Comparison of ENCODE assay signal across 9 cellular contexts in the genomic region with DNA sequence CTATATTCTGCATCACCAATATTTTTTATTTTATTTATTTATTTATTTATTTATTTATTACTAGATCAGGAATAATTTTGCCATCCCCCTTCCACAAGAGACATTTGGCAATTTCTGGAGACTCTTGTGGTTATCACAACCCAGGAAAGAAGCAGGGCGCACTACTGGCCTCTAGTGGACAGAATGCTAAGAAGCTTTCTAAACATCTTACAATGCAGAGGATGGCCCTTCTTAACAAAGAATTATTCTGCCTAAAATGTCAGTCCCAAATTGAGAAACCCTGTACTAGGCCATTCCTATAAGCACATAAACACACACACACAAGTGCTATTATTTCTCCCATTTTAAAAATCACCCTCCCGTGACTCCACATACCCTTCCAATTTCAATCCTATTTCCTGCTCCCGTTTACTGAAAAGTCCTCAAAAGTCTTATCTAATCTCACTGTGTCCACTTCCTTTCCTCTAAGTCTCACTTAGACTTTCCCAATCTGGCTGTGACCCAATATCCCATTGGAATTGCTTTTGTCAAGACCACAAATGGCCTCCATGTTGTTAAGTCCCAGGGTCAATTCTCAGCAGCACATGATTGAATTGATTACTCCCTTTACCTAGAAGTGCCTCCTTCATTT. TPM values are rescaled to one million over a fixed set of nuclear protein-coding genes. Genes with fewer than 3 reads are reported as not detected.
A peak's percentile ranks its signal among the peaks of the same experiment; 100 is the strongest.
DNase-seq lines count a peak whose midpoint lies in the region; ATAC-seq, FAIRE-seq and TF ChIP-seq lines count a peak whose summit lies in the region.
"Had no signal": no experiment of that assay in that cellular context is flagged by ENCODE, and none has a peak within 500 bp of the region (broad histone marks: within the 10 kb centered on the region; RNA-seq: fewer than 3 reads in every experiment).

No MANE protein-coding gene starts in this region.

- no peak for FAIRE-seq in GM12878 (lab: Jason Lieb, UNC)

- no peaks in the 10 kb centered on the region for H3K36me3 Mint-ChIP-seq in T-helper 2 cell treated with Interferon-gamma antibody and Interleukin-4, amounts not matched to agents 5 μg/mL and 100 μg/mL, for 36 hours (ENCODE audit: low read depth)

- H3K4me3 ChIP-seq in GM12878 = no peak overlapping the region
- H3K4me3 ChIP-seq: BLaER1 treated with 17β-estradiol and CSF1 and Interleukin-3, amounts not matched to agents 10 nM and 100 nM had no signal

- H3K27ac Mint-ChIP-seq in T-helper 2 cell treated with Interferon-gamma antibody and Interleukin-4, amounts not matched to agents 5 μg/mL and 100 μg/mL, for 36 hours = no peak overlapping the region

- WGBS in GM12878 (ENCODE audit: insufficient coverage, insufficient replicate concordance, low lambda C conversion rate, missing lambda C conversion rate) = 30% methylated on average over 3 of the region's 3 CpGs

- H3K27ac ChIP-seq in GM12878 (ENCODE audit: control insufficient read depth, insufficient read depth) = no peak overlapping the region
- H3K27ac ChIP-seq: BLaER1 treated with 17β-estradiol and CSF1 and Interleukin-3, amounts not matched to agents 10 nM and 100 nM had no signal

- H3K27me3 Mint-ChIP-seq in T-helper 2 cell treated with Interferon-gamma antibody and Interleukin-4, amounts not matched to agents 5 μg/mL and 100 μg/mL, for 36 hours (ENCODE audit: low read depth) = peaks cover 4% of the 10 kb centered on the region

- no peaks in the 10 kb centered on the region for H3K36me3 ChIP-seq in GM12878 (ENCODE audit: control insufficient read depth in 2 of 2, insufficient read depth in 2 of 2, low read length in 1 of 2)
- H3K36me3 ChIP-seq: BLaER1 treated with 17β-estradiol and CSF1 and Interleukin-3, amounts not matched to agents 10 nM and 100 nM had no signal

- no peak overlapping the region for H3K4me2 ChIP-seq in GM12878 (ENCODE audit: control insufficient read depth, insufficient read depth)
- H3K4me2 ChIP-seq: BLaER1 treated with 17β-estradiol and CSF1 and Interleukin-3, amounts not matched to agents 10 nM and 100 nM had no signal

- H3K4me1 ChIP-seq in GM12878 (ENCODE audit: control insufficient read depth, insufficient read depth, low read length) = no peaks in the 10 kb centered on the region

- H3K4me1 Mint-ChIP-seq in T-helper 2 cell treated with Interferon-gamma antibody and Interleukin-4, amounts not matched to agents 5 μg/mL and 100 μg/mL, for 36 hours (ENCODE audit: low read depth) = no peaks in the 10 kb centered on the region

- peak; percentile 64 for DNase-seq in NCI-H1436 (lab: John Stamatoyannopoulos, UW)
- DNase-seq in NCI-H1436 treated with DMSO at 0.1 percent for 48 hours (lab: John Stamatoyannopoulos, UW) = no peak
- peak; percentile 75 for DNase-seq in MV-4-11 (lab: John Stamatoyannopoulos, UW)
- peak; percentile 31 for DNase-seq in T-helper 2 cell treated with Interferon-gamma antibody and Interleukin-4, amounts not matched to agents 5 μg/mL and 100 μg/mL, for 36 hours (ENCODE audit: low spot score)
- no peak for DNase-seq in GM12878 (ENCODE audit: low read depth, low spot score)
- peak; percentile 57 for DNase-seq in iPS-NIHi7 (ENCODE audit: extremely low spot score)
- peak; percentile 11 to 50 for DNase-seq in stimulated activated CD4-positive, alpha-beta T cell treated with anti-CD3 and anti-CD28 coated beads, Interleukin-15, amount 100 ng/mL, for 48 hours (ENCODE audit: low read depth in 2 of 2)
- no peak for DNase-seq in posterior vena cava (ENCODE audit: low spot score)

- H3K79me2 ChIP-seq in GM12878 (ENCODE audit: control insufficient read depth, insufficient read depth, low read length) = no peaks in the 10 kb centered on the region

- no peaks in the 10 kb centered on the region for H3K9me3 Mint-ChIP-seq in T-helper 2 cell treated with Interferon-gamma antibody and Interleukin-4, amounts not matched to agents 5 μg/mL and 100 μg/mL, for 36 hours

- SMC1A ChIA-PET in GM12878 (lab: Charles Lee; ENCODE audit: uncharacterized antibody, unreplicated experiment) = interaction anchor here (0.5 to 5.5 kb wide), 12 partner anchors 13 to 417 kb away, joined by 3 to 58 read pairs (median 4); no protein-coding TSS in a partner anchor

- RAD21 ChIA-PET in GM12878 (lab: Charles Lee; ENCODE audit: unreplicated experiment) = interaction anchor here (0.6 to 6.6 kb wide), 6 partner anchors 104 to 418 kb away, joined by 3 to 68 read pairs (median 28); no protein-coding TSS in a partner anchor

- H4K20me1 ChIP-seq in GM12878 (ENCODE audit: control insufficient read depth, insufficient read depth) = no peaks in the 10 kb centered on the region
- H4K20me1 ChIP-seq: BLaER1 treated with 17β-estradiol and CSF1 and Interleukin-3, amounts not matched to agents 10 nM and 100 nM had no signal

- TF ChIP-seq CTCF in GM12878 (IDR thresholded peaks at IDR 0.05 in 2 of 3, conservative IDR thresholded peaks at IDR 0.05 in 1 of 3; ENCODE audit: control insufficient read depth in 2 of 3, extremely low read depth in 1 of 3, insufficient read depth in 1 of 3, low read depth in 3 of 3, low read length in 3 of 3) = peak; percentile 74 to 90 (median 80)

- ATAC-seq in GM12878 = peak; percentile 78

- no peak overlapping the region for H3K4me3 Mint-ChIP-seq in T-helper 2 cell treated with Interferon-gamma antibody and Interleukin-4, amounts not matched to agents 5 μg/mL and 100 μg/mL, for 36 hours

- H3K9me3 ChIP-seq in GM12878 (replicated peaks; ENCODE audit: control insufficient read depth, insufficient read depth, low read length) = no peaks in the 10 kb centered on the region
- H3K9me3 ChIP-seq: BLaER1 treated with 17β-estradiol and CSF1 and Interleukin-3, amounts not matched to agents 10 nM and 100 nM had no signal

- CTCF ChIA-PET in GM12878 (lab: Yijun Ruan, JAX) = interaction anchor here (0.5 to 7.7 kb wide), 30 partner anchors 15 to 440 kb away, joined by 3 to 220 read pairs (median 4); no protein-coding TSS in a partner anchor

- POLR2A ChIA-PET in GM12878 (lab: Charles Lee) = no interaction called here

- no peak overlapping the region for H2AFZ ChIP-seq in GM12878 (ENCODE audit: control insufficient read depth, low read depth, low read length)

- no TSS peak for BruUV-seq in GM12878 (replicated peaks; lab: Mats Ljungman, UMichigan)

- TF ChIP-seq EP300 in GM12878 (IDR thresholded peaks at IDR 0.05; ENCODE audit: borderline replicate concordance in 1 of 2, control insufficient read depth in 1 of 2, low read depth in 2 of 2, low read length in 2 of 2) = no peak

- intact Hi-C loops in GM12878 (cut with micrococcal nuclease; ENCODE audit: unreplicated experiment) (loop anchor here (2.0 kb wide), 1 partner anchor 104 kb away; no protein-coding TSS in a partner anchor), posterior vena cava (cut with DNase I) (no loop called here)

- no peak for TF ChIP-seq POLR2A in GM12878 (IDR thresholded peaks at IDR 0.05; ENCODE audit: low read depth, low read length)

- H3K27me3 ChIP-seq in GM12878 (replicated peaks in 1 of 2; ENCODE audit: control insufficient read depth in 2 of 2, insufficient read depth in 2 of 2, low read length in 1 of 2) = no peaks in the 10 kb centered on the region
- H3K27me3 ChIP-seq: BLaER1 treated with 17β-estradiol and CSF1 and Interleukin-3, amounts not matched to agents 10 nM and 100 nM had no signal

- no peak overlapping the region for H3K9ac ChIP-seq in GM12878 (ENCODE audit: control insufficient read depth, insufficient read depth, low read length)
- H3K9ac ChIP-seq: BLaER1 treated with 17β-estradiol and CSF1 and Interleukin-3, amounts not matched to agents 10 nM and 100 nM had no signal

- in situ Hi-C loops in GM12878 (cut with MboI) = loop anchor here (5.0 kb wide), 2 partner anchors 320 to 420 kb away; no protein-coding TSS in a partner anchor

- peak; percentile 89 for TF ChIP-seq RAD21 in GM12878 (IDR thresholded peaks at IDR 0.05; ENCODE audit: insufficient read depth, low read depth, low read length)

TF ChIP-seq in GM12878, 131 proteins besides CTCF, POLR2A, EP300 and RAD21:
- 0 out of 2 replicates have a peak, but pooled peaks have one; percentile 15 for TF ChIP-seq YY1 (IDR thresholded peaks at IDR 0.05; ENCODE audit: low read depth, low read length)
- no peak for TF ChIP-seq GABPA (IDR thresholded peaks at IDR 0.05; ENCODE audit: low read depth)
- TF ChIP-seq SMC3 (IDR thresholded peaks at IDR 0.05; ENCODE audit: borderline replicate concordance, low read length) = peak; percentile 75; the same call in 1 of the 2 replicates
- TF ChIP-seq RB1 (IDR thresholded peaks at IDR 0.05; ENCODE audit: borderline replicate concordance) = no peak
- peak; percentile 73 for TF ChIP-seq RUNX3 (IDR thresholded peaks at IDR 0.05; ENCODE audit: low read length)

RNA-seq across cellular contexts. Expression of gene RNF11, which starts 43.7 kb away (rescaled TPM):
- total RNA-seq in GM12878 (2013; cell fraction: nucleolus; rRNA removed) = 17.8 and 18.0 TPM in 2 replicates
- total RNA-seq in GM12878 (2014; rRNA removed) (36.6 and 42.0 TPM in 2 replicates), GM12878 (2014; rRNA removed; fragmentation: Illumina TruSeq; extraction: Trizol) (34.9 and 35.4 TPM in 2 replicates), GM12878 (2021) (29.8 and 32.1 TPM in 2 replicates), posterior vena cava (100 to 1,000 TPM; 101 to 114 TPM)
- polyA plus RNA-seq in GM12878 (2011; ENCODE audit: low read depth) = 17.2 TPM
- polyA plus RNA-seq in GM12878 (2011; rRNA removed) (37.5 and 44.2 TPM in 2 replicates), GM12878 (2014; fragmentation: Illumina TruSeq; extraction: Trizol) (40.1 and 43.6 TPM in 2 replicates), GM12878 (2014; fragmentation: Nextera tagmentation; extraction: Ambion mirVana) (10 to 100 TPM in 1 of 2 experiments, 1 to 10 TPM in 1; 9.5 to 14.5 TPM), GM12878 (2014; rRNA removed) (34.9 and 35.2 TPM in 2 replicates), GM12878 (2016; fragmentation: Nextera tagmentation; extraction: Ambion mirVana) (10 to 100 TPM; 22.1 to 22.8 TPM)
- 16.2 and 25.1 TPM in 2 replicates for polyA plus RNA-seq in GM12878 (2011; cell fraction: cytosol; rRNA removed)
- 10.8 and 11.7 TPM in 2 replicates for polyA plus RNA-seq in GM12878 (2011; cell fraction: nucleus; rRNA removed)
- 24.6 and 27.9 TPM in 2 replicates for polyA plus RNA-seq in GM12878 (2012)
- 56.9 and 59.0 TPM in 2 replicates for polyA minus RNA-seq in GM12878 (2011; rRNA and poly(A)+ RNA removed)
- 12.0 and 18.6 TPM in 2 replicates for polyA minus RNA-seq in GM12878 (2011; cell fraction: cytosol; rRNA and poly(A)+ RNA removed)
- polyA minus RNA-seq in GM12878 (2011; cell fraction: nucleus; rRNA and poly(A)+ RNA removed) = 3.4 and 5.3 TPM in 2 replicates

Comparison
In these comparisons a context has a peak if more than half of its experiments do, and no peak if none do; other contexts are left out.
1. DNase-seq: peak in NCI-H1436 (single experiment), MV-4-11 (single experiment), T-helper 2 cell treated with Interferon-gamma antibody and Interleukin-4, amounts not matched to agents 5 μg/mL and 100 μg/mL, for 36 hours (single experiment), iPS-NIHi7 (single experiment) and stimulated activated CD4-positive, alpha-beta T cell treated with anti-CD3 and anti-CD28 coated beads, Interleukin-15, amount 100 ng/mL, for 48 hours (2 of 2); none in NCI-H1436 treated with DMSO at 0.1 percent for 48 hours (single experiment), GM12878 (single experiment) and posterior vena cava (single experiment).